Comparison of ENCODE assay signal across 23 cellular contexts in genomic region chr19:39181500-39182173, GRCh38. TPM values are rescaled to one million over a fixed set of nuclear protein-coding genes. Genes with fewer than 3 reads are reported as not detected.
"Had no signal": no experiment of that assay in that cellular context is flagged by ENCODE, and none has a peak within 500 bp of the region (broad histone marks: within the 10 kb centered on the region; RNA-seq: fewer than 3 reads in every experiment).

No MANE protein-coding gene starts in this region.

- H3K4me1 Mint-ChIP-seq: activated CD4-positive, alpha-beta memory T cell treated with anti-CD3 and anti-CD28 coated beads, Interleukin-2, amount 10 ng/mL, durations not matched to agents 7 days and 5 days; activated CD8-positive, alpha-beta memory T cell treated with anti-CD3 and anti-CD28 coated beads, Interleukin-2, amount 10 ng/mL, durations not matched to agents 7 days and 5 days; activated naive CD8-positive, alpha-beta T cell treated with anti-CD3 and anti-CD28 coated beads for 36 hours had no signal

- H3K27me3 Mint-ChIP-seq: activated CD4-positive, alpha-beta memory T cell treated with anti-CD3 and anti-CD28 coated beads, Interleukin-2, amount 10 ng/mL, durations not matched to agents 7 days and 5 days; activated CD8-positive, alpha-beta memory T cell treated with anti-CD3 and anti-CD28 coated beads, Interleukin-2, amount 10 ng/mL, durations not matched to agents 7 days and 5 days; activated naive CD8-positive, alpha-beta T cell treated with anti-CD3 and anti-CD28 coated beads for 36 hours; stimulated activated naive CD8-positive, alpha-beta T cell treated with anti-CD3 and anti-CD28 coated beads, Interleukin-15, Interleukin-2, amounts not matched to agents 100 ng/mL and 50 ng/mL, for 24 hours had no signal

- DNase-seq: activated CD4-positive, alpha-beta memory T cell treated with anti-CD3 and anti-CD28 coated beads, Interleukin-2, amount 10 ng/mL, durations not matched to agents 7 days and 5 days; activated CD8-positive, alpha-beta memory T cell treated with anti-CD3 and anti-CD28 coated beads, Interleukin-2, amount 10 ng/mL, durations not matched to agents 7 days and 5 days; activated naive CD4-positive, alpha-beta T cell; activated naive CD8-positive, alpha-beta T cell treated with anti-CD3 and anti-CD28 coated beads for 36 hours; amniotic stem cell; dermis blood vessel endothelial cell; effector memory CD4-positive, alpha-beta T cell; ovary; right lobe of liver; small intestine; stimulated activated CD4-positive, alpha-beta T cell treated with anti-CD3 and anti-CD28 coated beads, Interleukin-15, amount 100 ng/mL, for 24 hours; stimulated activated CD4-positive, alpha-beta T cell treated with anti-CD3 and anti-CD28 coated beads, Interleukin-2, amount 100 ng/mL, for 48 hours had no signal

- H3K4me3 ChIP-seq: hepatocyte, ovary, right lobe of liver, tibial nerve, vagina had no signal

- H3K9me3 Mint-ChIP-seq: activated CD4-positive, alpha-beta memory T cell treated with anti-CD3 and anti-CD28 coated beads, Interleukin-2, amount 10 ng/mL, durations not matched to agents 7 days and 5 days; activated naive CD8-positive, alpha-beta T cell treated with anti-CD3 and anti-CD28 coated beads for 36 hours; neural crest cell; stimulated activated naive CD8-positive, alpha-beta T cell treated with anti-CD3 and anti-CD28 coated beads, Interleukin-15, Interleukin-2, amounts not matched to agents 100 ng/mL and 50 ng/mL, for 24 hours; T-helper 2 cell treated with Interferon-gamma antibody and Interleukin-4, amounts not matched to agents 5 μg/mL and 100 μg/mL, for 36 hours had no signal

- H3K9me3 ChIP-seq: ovary, right lobe of liver, tibial nerve, vagina had no signal

- H3K4me2 ChIP-seq: hepatocyte had no signal

- H3K36me3 ChIP-seq: ovary had no signal

- H3K36me3 Mint-ChIP-seq: activated CD8-positive, alpha-beta memory T cell treated with anti-CD3 and anti-CD28 coated beads, Interleukin-2, amount 10 ng/mL, durations not matched to agents 7 days and 5 days; activated naive CD8-positive, alpha-beta T cell treated with anti-CD3 and anti-CD28 coated beads for 36 hours had no signal

- H3K4me3 Mint-ChIP-seq: activated CD4-positive, alpha-beta memory T cell treated with anti-CD3 and anti-CD28 coated beads, Interleukin-2, amount 10 ng/mL, durations not matched to agents 7 days and 5 days; activated CD8-positive, alpha-beta memory T cell treated with anti-CD3 and anti-CD28 coated beads, Interleukin-2, amount 10 ng/mL, durations not matched to agents 7 days and 5 days; activated naive CD8-positive, alpha-beta T cell treated with anti-CD3 and anti-CD28 coated beads for 36 hours; neural crest cell; stimulated activated naive CD8-positive, alpha-beta T cell treated with anti-CD3 and anti-CD28 coated beads, Interleukin-15, Interleukin-2, amounts not matched to agents 100 ng/mL and 50 ng/mL, for 24 hours; T-helper 2 cell treated with Interferon-gamma antibody and Interleukin-4, amounts not matched to agents 5 μg/mL and 100 μg/mL, for 36 hours had no signal

- H3K79me2 ChIP-seq: hepatocyte had no signal

- H3K27ac ChIP-seq: ovary, right lobe of liver, tibial nerve, vagina had no signal

- H3K27ac Mint-ChIP-seq: activated CD4-positive, alpha-beta memory T cell treated with anti-CD3 and anti-CD28 coated beads, Interleukin-2, amount 10 ng/mL, durations not matched to agents 7 days and 5 days; activated CD8-positive, alpha-beta memory T cell treated with anti-CD3 and anti-CD28 coated beads, Interleukin-2, amount 10 ng/mL, durations not matched to agents 7 days and 5 days; activated naive CD8-positive, alpha-beta T cell treated with anti-CD3 and anti-CD28 coated beads for 36 hours; stimulated activated naive CD8-positive, alpha-beta T cell treated with anti-CD3 and anti-CD28 coated beads, Interleukin-15, Interleukin-2, amounts not matched to agents 100 ng/mL and 50 ng/mL, for 24 hours; T-helper 2 cell treated with Interferon-gamma antibody and Interleukin-4, amounts not matched to agents 5 μg/mL and 100 μg/mL, for 36 hours had no signal

- H3K4me1 ChIP-seq: right lobe of liver, vagina had no signal

- ATAC-seq: activated CD8-positive, alpha-beta memory T cell treated with anti-CD3 and anti-CD28 coated beads, Interleukin-2, amount 10 ng/mL, durations not matched to agents 7 days and 5 days had no signal

- H3K27me3 ChIP-seq: hepatocyte, ovary, right lobe of liver, tibial nerve, vagina had no signal

- H2AFZ ChIP-seq: hepatocyte had no signal

RNA-seq across cellular contexts. Expression of gene NCCRP1, which starts 15.1 kb away (rescaled TPM):
- total RNA-seq: activated CD4-positive, alpha-beta memory T cell treated with anti-CD3 and anti-CD28 coated beads, Interleukin-2, amount 10 ng/mL, durations not matched to agents 7 days and 5 days; activated CD8-positive, alpha-beta memory T cell treated with anti-CD3 and anti-CD28 coated beads, Interleukin-2, amount 10 ng/mL, durations not matched to agents 7 days and 5 days; activated naive CD8-positive, alpha-beta T cell treated with anti-CD3 and anti-CD28 coated beads for 36 hours; chondrocyte; dermis blood vessel endothelial cell; glomerular endothelial cell; lung microvascular endothelial cell; mononuclear cell; neural crest cell; pulmonary artery endothelial cell; right lobe of liver; tibial nerve had no signal

RNA-seq across cellular contexts. Expression of gene SYCN, which starts 22.4 kb away (rescaled TPM):
- total RNA-seq: activated CD4-positive, alpha-beta memory T cell treated with anti-CD3 and anti-CD28 coated beads, Interleukin-2, amount 10 ng/mL, durations not matched to agents 7 days and 5 days; activated CD8-positive, alpha-beta memory T cell treated with anti-CD3 and anti-CD28 coated beads, Interleukin-2, amount 10 ng/mL, durations not matched to agents 7 days and 5 days; activated naive CD8-positive, alpha-beta T cell treated with anti-CD3 and anti-CD28 coated beads for 36 hours; chondrocyte; dermis blood vessel endothelial cell; glomerular endothelial cell; lung microvascular endothelial cell; mononuclear cell; neural crest cell; pulmonary artery endothelial cell; right lobe of liver; vagina had no signal
- polyA plus RNA-seq: ovary had no signal
